ENCODE assay signal across 17 cellular contexts in the genomic region with DNA sequence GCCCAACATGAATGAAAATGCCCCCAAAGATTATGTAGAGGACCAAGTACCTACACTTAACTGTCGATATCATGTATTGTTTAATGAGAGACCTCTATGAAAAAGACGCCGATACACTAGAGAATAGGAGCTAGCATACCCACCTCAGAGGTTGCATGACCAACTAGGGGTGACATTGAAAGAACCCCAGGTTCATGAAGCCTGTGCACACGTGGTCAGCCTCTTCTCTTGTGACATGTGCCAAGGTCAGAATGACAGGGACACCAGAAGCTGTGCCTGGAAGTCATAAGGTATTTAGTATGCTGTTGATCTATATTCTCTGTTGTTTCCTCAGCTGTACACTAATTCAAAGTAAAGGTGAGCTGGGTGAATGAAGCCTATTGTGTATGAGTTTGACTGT.
DNase-seq lines count a peak whose midpoint lies in the region; ATAC-seq, FAIRE-seq and TF ChIP-seq lines count a peak whose summit lies in the region.
"Had no signal": no experiment of that assay in that cellular context is flagged by ENCODE, and none has a peak within 500 bp of the region (broad histone marks: within the 10 kb centered on the region; RNA-seq: fewer than 3 reads in every experiment).

No MANE protein-coding gene starts in this region.

- 88% methylated on average over 4 of the region's 4 CpGs; no CpG with 5 or more reads in 1 of the 2 experiments for WGBS in H1 (ENCODE audit: extremely low coverage in 1 of 2, insufficient coverage in 1 of 2, insufficient read length in 1 of 2, insufficient replicate concordance in 2 of 2, low coverage in 1 of 2, low lambda C conversion rate in 2 of 2, missing lambda C conversion rate in 1 of 2), 2 experiments

- H3K4me3 Mint-ChIP-seq in activated CD4-positive, alpha-beta T cell treated with anti-CD3 and anti-CD28 coated beads for 36 hours, result no peak overlapping the region
- H3K4me3 Mint-ChIP-seq in stimulated activated naive CD8-positive, alpha-beta T cell treated with anti-CD3 and anti-CD28 coated beads, Interleukin-15, amount 100 ng/mL, for 72 hours, result no peak overlapping the region
- H3K4me3 Mint-ChIP-seq: CD14-positive monocyte; CD4-positive, alpha-beta memory T cell; H9 had no signal

- no peak overlapping the region for H3K27ac Mint-ChIP-seq in activated CD4-positive, alpha-beta T cell treated with anti-CD3 and anti-CD28 coated beads for 36 hours
- no peak overlapping the region for H3K27ac Mint-ChIP-seq in stimulated activated naive CD8-positive, alpha-beta T cell treated with anti-CD3 and anti-CD28 coated beads, Interleukin-15, amount 100 ng/mL, for 72 hours
- H3K27ac Mint-ChIP-seq: CD14-positive monocyte; CD4-positive, alpha-beta memory T cell had no signal

- H3K9ac ChIP-seq in H1 (replicated peaks in 1 of 4; ENCODE audit: extremely low read depth in 1 of 4, low read depth in 3 of 4, low read length in 3 of 4), result no peak overlapping the region
- H3K9ac ChIP-seq: BLaER1 had no signal

- FAIRE-seq in H1 (lab: Jason Lieb, UNC), result no peak
- FAIRE-seq: HepG2 had no signal

- H3K23ac ChIP-seq in H1 (ENCODE audit: insufficient read length), result no peak overlapping the region

- intact Hi-C loops in activated CD4-positive, alpha-beta T cell treated with anti-CD3 and anti-CD28 coated beads for 36 hours (cut with DNase I, micrococcal nuclease), result no loop called here

- peak; percentile 5 for DNase-seq in activated CD4-positive, alpha-beta T cell treated with anti-CD3 and anti-CD28 coated beads for 36 hours
- no peak for DNase-seq in activated CD4-positive, alpha-beta T cell treated with anti-CD3 and anti-CD28 coated beads for 48 hours
- DNase-seq in stimulated activated naive CD8-positive, alpha-beta T cell treated with anti-CD3 and anti-CD28 coated beads, Interleukin-15, amount 100 ng/mL, for 72 hours, result no peak
- DNase-seq in stimulated activated naive CD8-positive, alpha-beta T cell treated with anti-CD3 and anti-CD28 coated beads, Interleukin-15, Interleukin-2, amounts not matched to agents 100 U/mL and 50 U/mL, for 24 hours, result no peak
- DNase-seq in H1 (ENCODE audit: low read depth in 1 of 2, low spot score in 2 of 2) (no peak), germinal center (ENCODE audit: low spot score) (no peak), NCI-H2107 treated with DMSO at 0.1 percent for 48 hours (lab: John Stamatoyannopoulos, UW; ENCODE audit: unreplicated experiment) (no peak)
- DNase-seq: 8988T; Calu3; CD4-positive, alpha-beta memory T cell; DMS79 treated with DMSO at 0.1 percent for 48 hours; GF-D8; GOT3; H9 had no signal

- no peak overlapping the region for H4K91ac ChIP-seq in H1 (replicated peaks; ENCODE audit: insufficient read length, low read length)

- H2BK15ac ChIP-seq in H1 (ENCODE audit: low read length), result no peak overlapping the region

- H3K9me3 Mint-ChIP-seq in activated CD4-positive, alpha-beta T cell treated with anti-CD3 and anti-CD28 coated beads for 36 hours (ENCODE audit: low read depth), result peaks cover 6% of the 10 kb centered on the region
- peaks cover 4 to 7% of the 10 kb centered on the region in 2 donors for H3K9me3 Mint-ChIP-seq in stimulated activated naive CD8-positive, alpha-beta T cell treated with anti-CD3 and anti-CD28 coated beads, Interleukin-15, amount 100 ng/mL, for 72 hours
- H3K9me3 Mint-ChIP-seq: CD14-positive monocyte, H9 had no signal

- H2BK12ac ChIP-seq in H1 (ENCODE audit: low read depth, low read length), result no peak overlapping the region

- H3K4me3 ChIP-seq in H1 (ENCODE audit: extremely low read depth in 1 of 4, insufficient read depth in 2 of 4, low read depth in 3 of 4, low read length in 4 of 4), result no peak overlapping the region
- H3K4me3 ChIP-seq: BLaER1 had no signal

- H3K18ac ChIP-seq in H1 (ENCODE audit: extremely low read depth, low read length), result no peak overlapping the region

- no peak overlapping the region for H4K5ac ChIP-seq in H1 (ENCODE audit: insufficient read length, low read depth, low read length)

- no peaks in the 10 kb centered on the region for H3K4me1 Mint-ChIP-seq in activated CD4-positive, alpha-beta T cell treated with anti-CD3 and anti-CD28 coated beads for 36 hours
- H3K4me1 Mint-ChIP-seq in stimulated activated naive CD8-positive, alpha-beta T cell treated with anti-CD3 and anti-CD28 coated beads, Interleukin-15, amount 100 ng/mL, for 72 hours, result no peaks in the 10 kb centered on the region
- H3K4me1 Mint-ChIP-seq: CD14-positive monocyte; CD4-positive, alpha-beta memory T cell had no signal

- POLR2A ChIA-PET in activated CD4-positive, alpha-beta T cell treated with anti-CD3 and anti-CD28 coated beads for 36 hours (lab: Charles Lee), result no interaction called here
- POLR2A ChIA-PET in H1 (lab: Charles Lee; ENCODE audit: partially characterized antibody), result no interaction called here

- H4K8ac ChIP-seq in H1 (ENCODE audit: extremely low read depth, insufficient read depth, low read length), result no peak overlapping the region

- H2BK5ac ChIP-seq in H1 (ENCODE audit: low read depth, low read length), result no peak overlapping the region

- no peak for TF ChIP-seq CTCF in H1 (IDR thresholded peaks at IDR 0.05; ENCODE audit: control extremely low read depth in 1 of 3, insufficient read depth in 1 of 3, low read depth in 1 of 3, low read length in 3 of 3)

- no peak for TF ChIP-seq RAD21 in H1 (IDR thresholded peaks at IDR 0.05 in 1 of 2, conservative IDR thresholded peaks at IDR 0.05 in 1 of 2; ENCODE audit: low read depth in 2 of 2, low read length in 2 of 2)

- H3K79me2 ChIP-seq in H1 (ENCODE audit: control insufficient read depth in 1 of 2, insufficient read depth in 2 of 2, low read length in 2 of 2), result no peaks in the 10 kb centered on the region

- no peak overlapping the region for H3K4ac ChIP-seq in H1 (replicated peaks; ENCODE audit: insufficient read length, low read depth, low read length)

- H3K23me2 ChIP-seq in H1 (ENCODE audit: low read depth, low read length), result no peaks in the 10 kb centered on the region

- no peaks in the 10 kb centered on the region for H3K36me3 ChIP-seq in H1 (ENCODE audit: control insufficient read depth in 2 of 4, insufficient read depth in 4 of 4, low read length in 3 of 4)
- H3K36me3 ChIP-seq: BLaER1 had no signal

- peak; percentile 26 for ATAC-seq in activated CD4-positive, alpha-beta T cell treated with anti-CD3 and anti-CD28 coated beads for 36 hours
- ATAC-seq in stimulated activated naive CD8-positive, alpha-beta T cell treated with anti-CD3 and anti-CD28 coated beads, Interleukin-15, amount 100 ng/mL, for 72 hours, result peak; percentile 39
- ATAC-seq in stimulated activated naive CD8-positive, alpha-beta T cell treated with anti-CD3 and anti-CD28 coated beads, Interleukin-15, Interleukin-2, amounts not matched to agents 100 U/mL and 50 U/mL, for 24 hours, result no peak
- ATAC-seq: HepG2 had no signal

- no peak overlapping the region for H2BK20ac ChIP-seq in H1 (ENCODE audit: low read length)

- no peaks in the 10 kb centered on the region for H4K20me1 ChIP-seq in H1 (replicated peaks in 1 of 2; ENCODE audit: control insufficient read depth in 1 of 2, insufficient read depth in 2 of 2, low read length in 2 of 2)
- H4K20me1 ChIP-seq: BLaER1 had no signal

- H3K27me3 ChIP-seq in H1 (replicated peaks in 1 of 4; ENCODE audit: control insufficient read depth in 3 of 4, extremely low read depth in 1 of 4, insufficient read depth in 3 of 4, low read length in 3 of 4), result no peaks in the 10 kb centered on the region
- H3K27me3 ChIP-seq: BLaER1 had no signal

- no peak overlapping the region for H3K27ac ChIP-seq in H1 (ENCODE audit: low read depth, low read length)
- H3K27ac ChIP-seq: BLaER1 had no signal

- H3K27me3 Mint-ChIP-seq in activated CD4-positive, alpha-beta T cell treated with anti-CD3 and anti-CD28 coated beads for 36 hours, result no peaks in the 10 kb centered on the region
- no peaks in the 10 kb centered on the region for H3K27me3 Mint-ChIP-seq in stimulated activated naive CD8-positive, alpha-beta T cell treated with anti-CD3 and anti-CD28 coated beads, Interleukin-15, amount 100 ng/mL, for 72 hours
- H3K27me3 Mint-ChIP-seq: CD4-positive, alpha-beta memory T cell had no signal

- no peak overlapping the region for H2BK120ac ChIP-seq in H1 (replicated peaks; ENCODE audit: low read depth, low read length)

- H3K4me2 ChIP-seq in H1 (ENCODE audit: insufficient read depth in 1 of 2, low read depth in 2 of 2, low read length in 2 of 2), result no peak overlapping the region
- H3K4me2 ChIP-seq: BLaER1 had no signal

- TF ChIP-seq POLR2A in H1 (IDR thresholded peaks at IDR 0.05; ENCODE audit: control extremely low read depth in 1 of 2, low read depth in 2 of 2, low read length in 2 of 2), result no peak

- TF ChIP-seq EP300 in H1 (IDR thresholded peaks at IDR 0.05; ENCODE audit: borderline replicate concordance in 1 of 2, low read depth in 2 of 2, low read length in 2 of 2), result no peak

- no peak overlapping the region for H3K56ac ChIP-seq in H1 (replicated peaks; ENCODE audit: insufficient read length, low read depth, low read length)

- H3K36me3 Mint-ChIP-seq in activated CD4-positive, alpha-beta T cell treated with anti-CD3 and anti-CD28 coated beads for 36 hours (ENCODE audit: low read depth), result no peaks in the 10 kb centered on the region
- H3K36me3 Mint-ChIP-seq: CD14-positive monocyte; CD4-positive, alpha-beta memory T cell had no signal

- H3K14ac ChIP-seq in H1 (ENCODE audit: insufficient read length), result no peak overlapping the region

- peak overlapping the region; percentile 34; the same call in 1 of the 2 replicates for H2AFZ ChIP-seq in H1 (ENCODE audit: low read length)

- CTCF ChIA-PET in activated CD4-positive, alpha-beta T cell treated with anti-CD3 and anti-CD28 coated beads for 36 hours (lab: Charles Lee), result no interaction called here
- CTCF ChIA-PET in H1 (lab: Charles Lee; ENCODE audit: partially characterized antibody), result no interaction called here

- H2AK5ac ChIP-seq in H1 (ENCODE audit: low read depth, low read length), result no peak overlapping the region

- H3K4me1 ChIP-seq in H1 (replicated peaks in 1 of 4; ENCODE audit: control insufficient read depth in 3 of 4, insufficient read depth in 4 of 4, low read length in 3 of 4), result peaks cover 0 to 7% (median 0%) of the 10 kb centered on the region in 4 experiments; a peak in 1 of 7 replicates
- H3K4me1 ChIP-seq: BLaER1 had no signal

- no peaks in the 10 kb centered on the region for H3K9me3 ChIP-seq in H1 (ENCODE audit: insufficient read depth in 2 of 2, low read depth in 1 of 2, low read length in 1 of 2)
- H3K9me3 ChIP-seq: BLaER1 had no signal

- H3K79me1 ChIP-seq in H1 (ENCODE audit: low read depth, low read length), result no peaks in the 10 kb centered on the region

TF ChIP-seq in H1, 55 proteins besides CTCF, POLR2A, EP300 and RAD21 (continues in another document):
- TF ChIP-seq, protein P1, sequence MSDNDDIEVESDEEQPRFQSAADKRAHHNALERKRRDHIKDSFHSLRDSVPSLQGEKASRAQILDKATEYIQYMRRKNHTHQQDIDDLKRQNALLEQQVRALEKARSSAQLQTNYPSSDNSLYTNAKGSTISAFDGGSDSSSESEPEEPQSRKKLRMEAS (IDR thresholded peaks at IDR 0.05), result no peak
- no peak for TF ChIP-seq FOSL1 (IDR thresholded peaks at IDR 0.05; ENCODE audit: insufficient read depth, low read depth, low read length)
- no peak for TF ChIP-seq RBBP5 (IDR thresholded peaks at IDR 0.05; ENCODE audit: borderline replicate concordance, low read depth, low read length)
- TF ChIP-seq GABPA (IDR thresholded peaks at IDR 0.05; ENCODE audit: borderline replicate concordance, insufficient read depth, low read length), result no peak
- TF ChIP-seq RFX5 (IDR thresholded peaks at IDR 0.05; ENCODE audit: borderline replicate concordance, low read depth, low read length), result no peak
